Comparison of ENCODE assay signal across 8 cellular contexts in the genomic region with DNA sequence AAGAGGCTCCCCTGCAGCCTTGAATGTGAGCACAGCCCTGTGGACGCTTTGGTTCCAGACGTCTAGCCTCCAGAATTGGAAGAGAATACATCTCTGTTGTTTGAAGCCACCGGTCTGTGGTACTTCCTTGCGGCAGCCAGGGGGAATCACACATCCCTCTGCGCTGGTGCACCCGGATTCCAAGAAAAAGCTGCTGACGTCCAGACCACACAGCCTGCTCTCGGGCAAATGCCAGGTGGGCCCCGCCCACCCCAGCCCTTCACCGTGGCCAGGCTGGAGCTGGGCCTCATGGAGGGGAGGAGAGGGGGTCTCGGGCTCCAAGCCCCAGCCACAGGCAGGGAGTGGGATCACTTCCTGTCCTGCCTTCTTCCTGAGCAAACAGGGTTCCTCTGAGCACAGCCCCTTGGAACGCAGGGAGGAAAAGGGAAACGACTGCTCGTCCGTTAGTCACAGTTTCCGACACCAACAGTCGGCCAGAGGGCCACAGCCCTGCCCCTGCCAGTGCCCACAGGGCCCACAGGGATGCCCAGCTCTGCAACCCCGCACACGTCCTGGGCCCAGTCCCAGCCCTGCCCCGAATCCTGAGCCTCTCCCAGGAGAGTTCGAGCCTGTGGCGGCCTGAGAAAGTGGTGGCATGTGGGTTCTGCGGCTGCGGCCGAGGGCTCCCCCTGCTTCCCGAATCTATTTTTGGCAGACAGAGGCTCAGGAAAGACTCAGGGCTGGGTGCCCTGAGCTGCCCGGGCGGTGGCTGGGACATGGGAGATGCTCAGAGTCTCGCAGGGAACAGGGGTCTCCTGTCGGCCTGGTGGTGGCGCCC.
DNase-seq lines count a peak whose midpoint lies in the region; ATAC-seq, FAIRE-seq and TF ChIP-seq lines count a peak whose summit lies in the region.

No MANE protein-coding gene starts in this region.

- H3K4me3 ChIP-seq in ascending aorta (peak overlapping the region in 1 of 2 donors; percentile 11), skeletal muscle satellite cell (ENCODE audit: low read length) (peak overlapping the region; percentile 18)

- peak overlapping the region; percentile 67 for H3K9ac ChIP-seq in skeletal muscle satellite cell (ENCODE audit: low read depth, low read length)

- no peak for TF ChIP-seq POLR2A in H54 (IDR thresholded peaks at IDR 0.05; ENCODE audit: low read depth, low read length)

- ATAC-seq in HG03135 (IDR thresholded peaks at IDR 0.05; ENCODE audit: unreplicated experiment) (no peak), GM18498 (IDR thresholded peaks at IDR 0.05; ENCODE audit: unreplicated experiment) (no peak)

- H3K4me1 ChIP-seq in ascending aorta, result peaks cover 15 to 38% of the 10 kb centered on the region in 2 donors
- peaks cover 53% of the 10 kb centered on the region for H3K4me1 ChIP-seq in skeletal muscle satellite cell (ENCODE audit: control insufficient read depth, insufficient read depth, low read length)

- H3K9me3 ChIP-seq in ascending aorta (no peaks in the 10 kb centered on the region), skeletal muscle satellite cell (replicated peaks; ENCODE audit: low read length) (no peaks in the 10 kb centered on the region)

- intact Hi-C loops in ascending aorta (cut with DNase I), result loop anchor here (1.0 to 5.0 kb wide), 5 partner anchors 8 to 387 kb away; no protein-coding TSS in a partner anchor

- peak overlapping the region; percentile 89 to 90 for H3K27ac ChIP-seq in ascending aorta

- DNase-seq in H54 (ENCODE audit: insufficient read length, low spot score), result peak; percentile 82
- DNase-seq in ascending aorta (ENCODE audit: low spot score in 2 of 2), result peak; percentile 73 to 96
- DNase-seq in hypothalamus (lab: John Stamatoyannopoulos, UW), result peak in 29 of 51 donors; percentile 16 to 83 (median 47)
- DNase-seq in GM20000 (ENCODE audit: low spot score), result no peak
- no peak for DNase-seq in stimulated activated CD4-positive, alpha-beta T cell treated with anti-CD3 and anti-CD28 coated beads, Interleukin-4, amount 100 ng/mL, for 1 hour

- FAIRE-seq in H54 (lab: Jason Lieb, UNC), result peak; percentile 20

- H3K36me3 ChIP-seq in ascending aorta, result peaks cover 57 to 61% of the 10 kb centered on the region in 2 donors
- peaks cover 89% of the 10 kb centered on the region for H3K36me3 ChIP-seq in skeletal muscle satellite cell (ENCODE audit: insufficient read depth, low read length)

- H3K27me3 ChIP-seq in ascending aorta (no peaks in the 10 kb centered on the region), skeletal muscle satellite cell (ENCODE audit: control insufficient read depth, insufficient read depth, low read length) (no peaks in the 10 kb centered on the region)

- H3K4me2 ChIP-seq in skeletal muscle satellite cell (ENCODE audit: low read length), result peak overlapping the region; percentile 55

- TF ChIP-seq CTCF in ascending aorta (IDR thresholded peaks at IDR 0.05), result peak; percentile 59 to 79 (median 67)
- TF ChIP-seq CTCF in GM20000 (IDR thresholded peaks at IDR 0.05; ENCODE audit: extremely low read depth, missing control alignments), result no peak

Comparison
In these comparisons a context has a peak if more than half of its experiments do, and no peak if none do; other contexts are left out.
1. DNase-seq: peak in H54 (single experiment), ascending aorta (2 of 2) and hypothalamus (29 of 51); none in GM20000 (single experiment) and stimulated activated CD4-positive, alpha-beta T cell treated with anti-CD3 and anti-CD28 coated beads, Interleukin-4, amount 100 ng/mL, for 1 hour (single experiment).